In the genomic region with DNA sequence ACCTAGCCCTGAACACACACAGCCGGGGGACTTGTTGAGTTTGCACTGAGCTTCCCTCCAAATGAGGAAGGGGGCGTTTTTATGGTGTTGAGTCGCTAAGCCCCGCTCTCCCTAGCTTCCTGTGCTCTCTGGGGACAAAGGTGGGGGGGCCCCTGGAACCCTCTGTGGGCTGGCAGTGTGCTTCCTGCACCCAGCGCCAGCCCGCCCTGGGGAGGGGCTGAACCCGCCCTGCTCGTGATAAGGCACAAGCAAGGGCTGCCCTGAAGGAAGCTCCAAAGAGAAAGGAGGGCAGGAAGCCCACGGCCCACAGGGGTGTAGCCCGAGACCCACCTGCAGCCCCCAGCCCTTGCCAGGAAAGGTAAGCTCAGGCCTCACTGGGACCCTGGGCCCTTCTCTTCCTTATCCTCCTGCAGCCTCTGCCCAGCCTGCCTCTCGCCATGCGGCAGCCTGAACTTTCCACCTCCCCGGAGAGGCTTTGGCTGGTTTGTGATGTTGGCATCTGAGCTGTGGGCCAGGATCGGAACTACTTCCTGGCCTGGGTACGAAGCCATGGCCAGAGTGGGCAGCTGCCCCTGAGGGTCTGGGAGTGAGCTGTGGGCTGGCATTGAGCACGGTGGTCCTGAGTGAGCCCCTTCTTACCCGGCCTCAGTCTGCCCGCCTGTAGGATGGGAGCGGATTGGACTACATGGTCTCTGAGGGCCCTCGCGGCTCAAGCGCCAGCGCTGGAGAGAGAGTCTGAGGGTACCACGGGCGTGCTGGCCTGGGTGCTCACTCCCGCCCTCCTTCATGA, we compare ENCODE assay signal across 8 cellular contexts. TPM values are rescaled to one million over a fixed set of nuclear protein-coding genes. Genes with fewer than 3 reads are reported as not detected.
DNase-seq lines count a peak whose midpoint lies in the region; ATAC-seq and TF ChIP-seq lines count a peak whose summit lies in the region.

A gene (plus strand): TSS at position 265 of the 790 bp plus-strand sequence. CDS start 644 bp downstream, outside the sequence.

- no peaks in the 10 kb centered on the region for H3K27me3 Mint-ChIP-seq in CD4-positive, alpha-beta memory T cell
- no peaks in the 10 kb centered on the region for H3K27me3 Mint-ChIP-seq in nephron progenitor cell (ENCODE audit: low read depth, poor library complexity)

- DNase-seq in CD4-positive, alpha-beta memory T cell = peak; percentile 64 to 81 (median 69)
- DNase-seq in dermis microvascular lymphatic vessel endothelial cell (ENCODE audit: low read depth in 2 of 2) = peak in 1 of 2 donors; percentile 27
- no peak for DNase-seq in nephron progenitor cell
- peak in 1 of 2 donors; percentile 31 for DNase-seq in tibial nerve (ENCODE audit: low spot score in 2 of 2)
- DNase-seq in NCI-H1694 (lab: John Stamatoyannopoulos, UW) = no peak

- H3K4me1 ChIP-seq in CD4-positive, alpha-beta memory T cell (ENCODE audit: insufficient read depth, low read length) = peaks cover 44% of the 10 kb centered on the region
- H3K4me1 ChIP-seq in tibial nerve = peaks cover 0 to 26% (median 10%) of the 10 kb centered on the region in 4 donors

- peak within 1 kb of the TSS; percentile 90 for H3K27ac ChIP-seq in CD4-positive, alpha-beta memory T cell (ENCODE audit: low read depth, low read length)
- peak within 1 kb of the TSS; percentile 17 to 85 (median 74) for H3K27ac ChIP-seq in tibial nerve

- CTCF ChIA-PET in CD4-positive, alpha-beta memory T cell (lab: Charles Lee; ENCODE audit: partially characterized antibody) = interaction anchor here (0.7 to 9.7 kb wide), 22 partner anchors 12 to 446 kb away, joined by 3 to 367 read pairs (median 8); a partner anchor contains a TSS

- WGBS in tibial nerve, 2 donors = 62 to 68% methylated on average over 6 to 13 of the region's 26 CpGs

- H3K4me1 Mint-ChIP-seq in CD4-positive, alpha-beta memory T cell = peaks cover 14 to 65% (median 40%) of the 10 kb centered on the region in 4 donors
- peaks cover 49% of the 10 kb centered on the region for H3K4me1 Mint-ChIP-seq in nephron progenitor cell

- TF ChIP-seq CTCF in nephron progenitor cell (IDR thresholded peaks at IDR 0.05) = no peak
- TF ChIP-seq CTCF in tibial nerve (IDR thresholded peaks at IDR 0.05) = no peak

- H3K9me3 Mint-ChIP-seq in CD4-positive, alpha-beta memory T cell = peaks cover 0 to 2% (median 0%) of the 10 kb centered on the region in 8 donors
- H3K9me3 Mint-ChIP-seq in nephron progenitor cell = no peaks in the 10 kb centered on the region

- POLR2A ChIA-PET in CD4-positive, alpha-beta memory T cell (lab: Charles Lee; ENCODE audit: partially characterized antibody) = interaction anchor here (0.6 to 22.7 kb wide), 26 partner anchors 11 to 1662 kb away, joined by 3 to 937 read pairs (median 6); a partner anchor contains a TSS

- intact Hi-C loops in CD4-positive, alpha-beta memory T cell (cut with micrococcal nuclease) = loop anchor here (1.0 to 2.0 kb wide), 2 partner anchors 34 to 40 kb away; a partner anchor contains a TSS

- H3K9me3 ChIP-seq in CD4-positive, alpha-beta memory T cell (ENCODE audit: control insufficient read depth in 1 of 2, low read length in 2 of 2) = no peaks in the 10 kb centered on the region
- no peaks in the 10 kb centered on the region for H3K9me3 ChIP-seq in tibial nerve

- H3K36me3 ChIP-seq in CD4-positive, alpha-beta memory T cell (ENCODE audit: insufficient read depth, low read length) = peaks cover 36% of the 10 kb centered on the region
- H3K36me3 ChIP-seq in tibial nerve = peaks cover 0 to 71% (median 11%) of the 10 kb centered on the region in 3 donors

- H3K36me3 Mint-ChIP-seq in CD4-positive, alpha-beta memory T cell = peaks cover 17 to 63% of the 10 kb centered on the region in 2 donors
- H3K36me3 Mint-ChIP-seq in nephron progenitor cell (ENCODE audit: low read depth) = peaks cover 31% of the 10 kb centered on the region

- no peak for TF ChIP-seq EP300 in tibial nerve (IDR thresholded peaks at IDR 0.05)

- no peaks in the 10 kb centered on the region for H3K27me3 ChIP-seq in CD4-positive, alpha-beta memory T cell (ENCODE audit: insufficient read depth, low read length)
- no peaks in the 10 kb centered on the region for H3K27me3 ChIP-seq in tibial nerve

- H3K4me3 Mint-ChIP-seq in CD4-positive, alpha-beta memory T cell = peak within 1 kb of the TSS; percentile 92 to 97 (median 93)
- no peak within 1 kb of the TSS for H3K4me3 Mint-ChIP-seq in nephron progenitor cell

- peak within 1 kb of the TSS; percentile 99 for H3K4me3 ChIP-seq in CD4-positive, alpha-beta memory T cell (ENCODE audit: low read length in 2 of 2)
- H3K4me3 ChIP-seq in tibial nerve = peak within 1 kb of the TSS; percentile 11 to 54 (median 30)

- H3K27ac Mint-ChIP-seq in CD4-positive, alpha-beta memory T cell = peak within 1 kb of the TSS; percentile 92 to 96 (median 94)
- peak within 1 kb of the TSS; percentile 51 for H3K27ac Mint-ChIP-seq in nephron progenitor cell

- ATAC-seq in HG03139 (IDR thresholded peaks at IDR 0.05; ENCODE audit: unreplicated experiment) = peak; percentile 34
- ATAC-seq in activated CD4-positive, CD25-positive, alpha-beta regulatory T cell treated with anti-CD3 and anti-CD28 coated beads, Interleukin-2, amount 50 U/mL, for 24 hours = peak; percentile 42 to 44
- no peak for ATAC-seq in GM21360 (IDR thresholded peaks at IDR 0.05; ENCODE audit: unreplicated experiment)

- peak in 1 of 2 donors; percentile 26 for TF ChIP-seq POLR2A in tibial nerve (IDR thresholded peaks at IDR 0.05)

RNA-seq across cellular contexts. Expression of the gene that starts here (rescaled TPM):
- 100 to 1,000 TPM; 149 to 152 TPM for total RNA-seq in CD4-positive, alpha-beta memory T cell
- polyA plus RNA-seq in CD4-positive, alpha-beta memory T cell = 100 to 1,000 TPM; 198 to 202 TPM
- total RNA-seq in dermis microvascular lymphatic vessel endothelial cell (5.4 and 15.7 TPM in 2 replicates), tibial nerve (10 to 100 TPM; 17.2 to 83.1 (median 29.6) TPM)

Comparison
In these comparisons a context has a peak if more than half of its experiments do, and no peak if none do; other contexts are left out.
1. DNase-seq: peak in CD4-positive, alpha-beta memory T cell (5 of 5); none in nephron progenitor cell (single experiment) and NCI-H1694 (single experiment).